21 cellular contexts compared by ENCODE assay signal in genomic region chr1:183739082-183739481, GRCh38.
A peak's percentile ranks its signal among the peaks of the same experiment; 100 is the strongest.
DNase-seq lines count a peak whose midpoint lies in the region; ATAC-seq, FAIRE-seq and TF ChIP-seq lines count a peak whose summit lies in the region.
"Had no signal": no experiment of that assay in that cellular context is flagged by ENCODE, and none has a peak within 500 bp of the region (broad histone marks: within the 10 kb centered on the region; RNA-seq: fewer than 3 reads in every experiment).

No MANE protein-coding gene starts in this region.

- no peaks in the 10 kb centered on the region for H3K36me3 Mint-ChIP-seq in MCF 10A (ENCODE audit: insufficient read depth, unreplicated experiment)
- H3K36me3 Mint-ChIP-seq in WTC11 = no peaks in the 10 kb centered on the region
- H3K36me3 Mint-ChIP-seq in nephron (ENCODE audit: low read depth) = peaks cover 4% of the 10 kb centered on the region

- no peak overlapping the region for H3K4me3 Mint-ChIP-seq in MCF 10A (ENCODE audit: unreplicated experiment)
- no peak overlapping the region for H3K4me3 Mint-ChIP-seq in WTC11
- no peak overlapping the region for H3K4me3 Mint-ChIP-seq in nephron
- H3K4me3 Mint-ChIP-seq: B cell; CD4-positive, alpha-beta T cell; HFFc6 had no signal

- H3K27ac ChIP-seq in breast epithelium (peak overlapping the region in 1 of 2 donors; percentile 22), esophagus squamous epithelium (no peak overlapping the region)
- H3K27ac ChIP-seq: PC-9 had no signal

- BruUV-seq in MCF 10A (replicated peaks; lab: Mats Ljungman, UMichigan) = no TSS peak

- H3K27me3 ChIP-seq in breast epithelium (no peaks in the 10 kb centered on the region), Loucy (ENCODE audit: insufficient read depth, low read length, poor library complexity, severe bottlenecking) (no peaks in the 10 kb centered on the region), esophagus squamous epithelium (no peaks in the 10 kb centered on the region)

- H3K9ac ChIP-seq in Loucy (ENCODE audit: low read depth, low read length, poor library complexity, severe bottlenecking) = no peak overlapping the region

- no peak overlapping the region for H2AFZ ChIP-seq in Loucy (ENCODE audit: low read length)
- H2AFZ ChIP-seq: PC-9 had no signal

- no peak for TF ChIP-seq CTCF in MCF 10A (IDR thresholded peaks at IDR 0.05; ENCODE audit: unreplicated experiment)
- no peak for TF ChIP-seq CTCF in breast epithelium (IDR thresholded peaks at IDR 0.05)
- TF ChIP-seq CTCF in Loucy (conservative IDR thresholded peaks at IDR 0.05; ENCODE audit: low read length) = peak; percentile 22; the same call in 1 of the 2 replicates
- TF ChIP-seq CTCF in WTC11 (IDR thresholded peaks at IDR 0.05) = no peak
- TF ChIP-seq CTCF in nephron (IDR thresholded peaks at IDR 0.05; ENCODE audit: unreplicated experiment in 3 of 3) = no peak
- TF ChIP-seq CTCF in esophagus squamous epithelium (IDR thresholded peaks at IDR 0.05) = no peak

- ATAC-seq in WTC11 = peak; percentile 50
- ATAC-seq: Right ventricle myocardium inferior had no signal

- no peaks in the 10 kb centered on the region for H3K9me2 ChIP-seq in Loucy (replicated peaks; ENCODE audit: low read depth, low read length)

- POLR2A ChIA-PET in MCF 10A (lab: Yijun Ruan, JAX) = no interaction called here
- POLR2A ChIA-PET in WTC11 (lab: Charles Lee) = no interaction called here

- H3K36me3 ChIP-seq in breast epithelium = no peaks in the 10 kb centered on the region
- no peaks in the 10 kb centered on the region for H3K36me3 ChIP-seq in Loucy (ENCODE audit: insufficient read depth, low read length)
- no peaks in the 10 kb centered on the region for H3K36me3 ChIP-seq in esophagus squamous epithelium

- no peak overlapping the region for H3K4me2 ChIP-seq in Loucy (ENCODE audit: low read depth, low read length, poor library complexity, severe bottlenecking)
- H3K4me2 ChIP-seq: PC-9 had no signal

- H3K9me3 ChIP-seq in breast epithelium (peaks cover 0 to 8% of the 10 kb centered on the region in 2 donors), Loucy (ENCODE audit: insufficient read depth, low read depth, low read length) (no peaks in the 10 kb centered on the region), esophagus squamous epithelium (no peaks in the 10 kb centered on the region)

- DNase-seq in MCF 10A (ENCODE audit: unreplicated experiment) (peak; percentile 28), breast epithelium (ENCODE audit: low spot score in 2 of 2) (no peak), WTC11 (ENCODE audit: low spot score) (no peak), amygdala (lab: John Stamatoyannopoulos, UW) (no peak), esophagus squamous epithelium (lab: John Stamatoyannopoulos, UW) (no peak), GM12891 (ENCODE audit: insufficient read length, low spot score) (no peak)
- DNase-seq: Calu3; CD4-positive, alpha-beta T cell; DMS79 treated with DMSO at 0.1 percent for 48 hours; GDM1; GOT3; HFFc6; Kasumi-1; NCI-H1436; NCI-H2029 treated with DMSO at 0.1 percent for 48 hours; NCI-H510A treated with DMSO at 0.1 percent for 48 hours; PC-9 had no signal

- H3K4me1 Mint-ChIP-seq in MCF 10A (ENCODE audit: insufficient read depth, unreplicated experiment) (peaks cover 16% of the 10 kb centered on the region), WTC11 (peaks cover 17% of the 10 kb centered on the region), nephron (peaks cover 42% of the 10 kb centered on the region)
- H3K4me1 Mint-ChIP-seq: B cell had no signal

- no peak for FAIRE-seq in GM12891 (lab: Jason Lieb, UNC)

- no peak overlapping the region for H3K27ac Mint-ChIP-seq in MCF 10A (ENCODE audit: low read depth, unreplicated experiment)
- no peak overlapping the region for H3K27ac Mint-ChIP-seq in WTC11
- H3K27ac Mint-ChIP-seq in nephron = peak overlapping the region in 2 of 3 experiments; percentile 75 to 77
- H3K27ac Mint-ChIP-seq: B cell; CD4-positive, alpha-beta T cell; HFFc6 had no signal

- CTCF ChIA-PET in MCF 10A (lab: Yijun Ruan, JAX) = interaction anchor here (0.6 to 1.2 kb wide), 3 partner anchors 40 to 152 kb away, joined by 3 to 4 read pairs (median 3); no protein-coding TSS in a partner anchor
- CTCF ChIA-PET in WTC11 (lab: Charles Lee) = interaction anchor here (0.8 to 1.1 kb wide), 2 partner anchors 54 to 177 kb away, joined by 3 to 4 read pairs; no protein-coding TSS in a partner anchor

- TF ChIP-seq POLR2A in breast epithelium (IDR thresholded peaks at IDR 0.05) (no peak), esophagus squamous epithelium (IDR thresholded peaks at IDR 0.05) (no peak), GM12891 (IDR thresholded peaks at IDR 0.05; ENCODE audit: low read depth, low read length) (no peak)

- no peak overlapping the region for H3K4me3 ChIP-seq in breast epithelium
- H3K4me3 ChIP-seq in Loucy (ENCODE audit: low read length, poor library complexity, severe bottlenecking) = no peak overlapping the region
- H3K4me3 ChIP-seq in esophagus squamous epithelium = no peak overlapping the region
- H3K4me3 ChIP-seq: PC-9 had no signal

- no peaks in the 10 kb centered on the region for H4K20me1 ChIP-seq in Loucy (ENCODE audit: insufficient read depth, low read length, poor library complexity, severe bottlenecking)

- H3K4me1 ChIP-seq in breast epithelium = no peaks in the 10 kb centered on the region
- H3K4me1 ChIP-seq in Loucy (ENCODE audit: insufficient read depth, low read length, poor library complexity, severe bottlenecking) = no peaks in the 10 kb centered on the region
- H3K4me1 ChIP-seq in esophagus squamous epithelium = peaks cover 0 to 4% (median 0%) of the 10 kb centered on the region in 3 donors

- H3K27me3 Mint-ChIP-seq in MCF 10A (ENCODE audit: insufficient read depth, unreplicated experiment) = no peaks in the 10 kb centered on the region
- no peaks in the 10 kb centered on the region for H3K27me3 Mint-ChIP-seq in WTC11 (ENCODE audit: low read depth)
- no peaks in the 10 kb centered on the region for H3K27me3 Mint-ChIP-seq in nephron (ENCODE audit: low read depth)
- H3K27me3 Mint-ChIP-seq: CD4-positive, alpha-beta T cell had no signal

- H3K79me2 ChIP-seq in Loucy (ENCODE audit: insufficient read depth, low read length) = no peaks in the 10 kb centered on the region

- intact Hi-C loops in MCF 10A (cut with micrococcal nuclease) = no loop called here
- intact Hi-C loops in breast epithelium (cut with DNase I; ENCODE audit: low total_unique reads) = no loop called here
- intact Hi-C loops in esophagus squamous epithelium (cut with DNase I) = no loop called here

- H3F3A ChIP-seq in Loucy (ENCODE audit: low read depth) = no peaks in the 10 kb centered on the region

- H3K9me3 Mint-ChIP-seq in MCF 10A (ENCODE audit: unreplicated experiment) (no peaks in the 10 kb centered on the region), WTC11 (peaks cover 4% of the 10 kb centered on the region; the same call in 1 of the 2 replicates), nephron (peaks cover 2% of the 10 kb centered on the region)
- H3K9me3 Mint-ChIP-seq: CD4-positive, alpha-beta T cell had no signal

- 74 to 84% methylated on average over 2 of the region's 2 CpGs for WGBS in esophagus squamous epithelium, 2 donors

TF ChIP-seq in WTC11, 78 proteins besides CTCF, POLR2A, EP300 and RAD21 (continues in another document):
- no peak for TF ChIP-seq ATF2 (CRISPR knock-in tag; IDR thresholded peaks at IDR 0.05; ENCODE audit: borderline replicate concordance, low read depth)

TF ChIP-seq in GM12891, 5 proteins besides CTCF, POLR2A, EP300 and RAD21:
- no peak for TF ChIP-seq PAX5 (IDR thresholded peaks at IDR 0.05; ENCODE audit: insufficient read depth, low read length, severe bottlenecking)
- TF ChIP-seq TAF1 (IDR thresholded peaks at IDR 0.05; ENCODE audit: low read depth, low read length) = no peak
- TF ChIP-seq SPI1 (IDR thresholded peaks at IDR 0.05; ENCODE audit: low read depth, low read length) = no peak
- no peak for TF ChIP-seq POLR2AphosphoS5 (IDR thresholded peaks at IDR 0.05; ENCODE audit: low read depth, low read length)
- no peak for TF ChIP-seq POU2F2 (IDR thresholded peaks at IDR 0.05; ENCODE audit: low read depth, low read length)

Comparison
In these comparisons a context has a peak if more than half of its experiments do, and no peak if none do; other contexts are left out.
1. H3K27ac Mint-ChIP-seq: peak in nephron (2 of 3); none in MCF 10A (single experiment) and WTC11 (single experiment).